Comparison of ENCODE assay signal across 2 cellular contexts in the genomic region with DNA sequence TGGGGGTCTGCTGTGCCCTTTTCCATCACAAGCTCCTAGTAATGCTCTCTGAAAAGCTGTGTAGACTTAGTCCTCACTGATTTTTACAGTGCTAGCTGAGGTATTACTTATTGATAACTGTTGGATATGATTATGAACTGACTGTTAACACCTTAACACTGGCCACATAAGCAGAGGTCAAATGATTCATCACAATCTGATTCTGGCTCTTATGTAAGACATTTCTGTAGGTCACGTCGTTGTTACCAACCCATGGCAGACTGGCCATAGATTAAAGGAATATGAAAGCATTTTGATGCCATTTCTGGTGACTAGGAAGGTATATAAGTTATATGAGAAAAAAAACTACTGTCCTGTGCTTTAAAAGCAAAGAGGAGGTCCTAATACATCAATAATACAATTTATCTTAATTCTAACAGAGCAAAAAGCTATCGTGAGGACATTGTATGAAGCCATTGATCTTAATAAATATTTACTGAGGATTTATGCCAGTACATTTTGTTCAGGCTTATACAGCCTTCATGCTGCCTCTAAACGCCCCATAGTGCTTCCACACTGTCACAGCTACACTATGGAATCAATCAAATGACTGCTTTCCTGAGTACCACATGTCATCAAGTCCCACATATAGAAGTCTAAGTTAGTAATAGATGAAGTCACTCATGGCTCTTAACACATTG.
TF ChIP-seq lines count a peak whose summit lies in the region.

No MANE protein-coding gene starts in this region.

TF ChIP-seq in liver, 16 proteins besides CTCF, POLR2A, EP300 and RAD21:
- TF ChIP-seq JUND (IDR thresholded peaks at IDR 0.05), result peak in 1 of 2 donors; percentile 19
- peak; percentile 36 to 45 for TF ChIP-seq RXRA (IDR thresholded peaks at IDR 0.05)
- TF ChIP-seq, protein P1, sequence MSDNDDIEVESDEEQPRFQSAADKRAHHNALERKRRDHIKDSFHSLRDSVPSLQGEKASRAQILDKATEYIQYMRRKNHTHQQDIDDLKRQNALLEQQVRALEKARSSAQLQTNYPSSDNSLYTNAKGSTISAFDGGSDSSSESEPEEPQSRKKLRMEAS (IDR thresholded peaks at IDR 0.05), result no peak
- peak; percentile 85 for TF ChIP-seq SP1 (IDR thresholded peaks at IDR 0.05)
- TF ChIP-seq HNF4G (IDR thresholded peaks at IDR 0.05), result peak; percentile 7
- no peak for TF ChIP-seq REST (IDR thresholded peaks at IDR 0.05)
- TF ChIP-seq YY1 (IDR thresholded peaks at IDR 0.05), result peak; percentile 65
- peak; percentile 31 to 54 for TF ChIP-seq HNF4A (conservative IDR thresholded peaks at IDR 0.05)

TF ChIP-seq in HepG2, 621 proteins besides CTCF, POLR2A, EP300 and RAD21:
- TF ChIP-seq RNF2 (conservative IDR thresholded peaks at IDR 0.05; ENCODE audit: low read depth) (no peak), TBP (CRISPR knock-in tag; IDR thresholded peaks at IDR 0.05) (no peak), NRL (CRISPR knock-in tag; IDR thresholded peaks at IDR 0.05; ENCODE audit: borderline replicate concordance) (no peak), ZNF577 (CRISPR knock-in tag; IDR thresholded peaks at IDR 0.05; ENCODE audit: borderline replicate concordance, low read depth) (no peak), ZNF589 (CRISPR knock-in tag; conservative IDR thresholded peaks at IDR 0.05) (no peak), IKZF1 (IDR thresholded peaks at IDR 0.05) (no peak), TOE1 (CRISPR knock-in tag; IDR thresholded peaks at IDR 0.05) (no peak), SMC3 (IDR thresholded peaks at IDR 0.05; ENCODE audit: low read length) (no peak), BCL6 (CRISPR knock-in tag; IDR thresholded peaks at IDR 0.05) (no peak)
